ENCODE assay signal across 16 cellular contexts in the genomic region with DNA sequence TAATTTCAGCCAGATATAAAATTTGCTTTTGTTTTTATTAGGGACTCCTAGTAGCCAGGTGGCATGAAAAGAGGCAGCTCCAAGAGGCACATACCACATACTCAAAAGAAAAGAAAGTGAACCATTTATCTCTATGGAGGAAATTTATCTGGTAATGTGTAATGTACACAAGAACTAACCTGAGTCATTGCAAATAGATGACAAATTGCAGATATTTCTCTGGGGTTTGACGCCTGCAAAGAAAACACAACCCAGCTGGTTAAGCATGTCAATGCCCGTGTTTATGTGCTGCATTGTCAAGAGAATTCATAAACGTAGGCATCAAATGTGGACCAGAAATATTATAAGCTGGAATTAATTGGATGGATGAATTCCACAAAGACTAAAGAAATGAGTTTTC. TPM values are rescaled to one million over a fixed set of nuclear protein-coding genes. Genes with fewer than 3 reads are reported as not detected.
DNase-seq lines count a peak whose midpoint lies in the region; ATAC-seq, FAIRE-seq and TF ChIP-seq lines count a peak whose summit lies in the region.
"Had no signal": no experiment of that assay in that cellular context is flagged by ENCODE, and none has a peak within 500 bp of the region (broad histone marks: within the 10 kb centered on the region; RNA-seq: fewer than 3 reads in every experiment).

No MANE protein-coding gene starts in this region.

- no peaks in the 10 kb centered on the region for H4K20me1 ChIP-seq in astrocyte (ENCODE audit: insufficient read depth, low read length)
- H4K20me1 ChIP-seq: BLaER1 treated with 17β-estradiol and CSF1 and Interleukin-3, amounts not matched to agents 10 nM and 100 nM had no signal

- peak in 1 of 2 experiments; percentile 38 for DNase-seq in A549 (ENCODE audit: low read depth in 1 of 2, low spot score in 1 of 2)
- DNase-seq in DMS53 treated with DMSO at 0.1 percent for 48 hours (lab: John Stamatoyannopoulos, UW; ENCODE audit: unreplicated experiment): peak; percentile 15
- DNase-seq in astrocyte (ENCODE audit: low read depth): no peak
- peak; percentile 10 for DNase-seq in epithelial cell of prostate (ENCODE audit: low read depth, low spot score)
- DNase-seq in cerebellum (ENCODE audit: low spot score): no peak
- DNase-seq in urothelium cell line (ENCODE audit: low spot score): no peak
- no peak for DNase-seq in GOT3 (lab: John Stamatoyannopoulos, UW)
- no peak for DNase-seq in omental fat pad (ENCODE audit: low spot score)
- DNase-seq: 8988T; CD8-positive, alpha-beta T cell; DMS79 treated with DMSO at 0.1 percent for 48 hours had no signal

- H3K9me3 Mint-ChIP-seq in astrocyte (ENCODE audit: unreplicated experiment): no peaks in the 10 kb centered on the region
- H3K9me3 Mint-ChIP-seq: CD8-positive, alpha-beta T cell had no signal

- FAIRE-seq in A549 (lab: Jason Lieb, UNC): no peak
- FAIRE-seq in astrocyte (lab: Jason Lieb, UNC): peak; percentile 39
- no peak for FAIRE-seq in urothelium cell line (lab: Jason Lieb, UNC)
- FAIRE-seq: D721Med, GM12878 had no signal

- no peak overlapping the region for H2AFZ ChIP-seq in astrocyte (ENCODE audit: low read depth, low read length)

- no peaks in the 10 kb centered on the region for H3K36me3 ChIP-seq in astrocyte (ENCODE audit: insufficient read depth, low read length)
- H3K36me3 ChIP-seq: BLaER1 treated with 17β-estradiol and CSF1 and Interleukin-3, amounts not matched to agents 10 nM and 100 nM; HAP-1 had no signal

- H3K4me1 Mint-ChIP-seq in astrocyte (ENCODE audit: low read depth, unreplicated experiment): no peaks in the 10 kb centered on the region
- H3K4me1 Mint-ChIP-seq: B cell had no signal

- no peak for TF ChIP-seq EP300 in A549 (IDR thresholded peaks at IDR 0.05)

- H3K4me2 ChIP-seq in A549 (peak overlapping the region; percentile 49), astrocyte (ENCODE audit: low read length) (no peak overlapping the region)
- H3K4me2 ChIP-seq: BLaER1 treated with 17β-estradiol and CSF1 and Interleukin-3, amounts not matched to agents 10 nM and 100 nM had no signal

- no peak for TF ChIP-seq POLR2A in A549 (IDR thresholded peaks at IDR 0.05; ENCODE audit: low read length)

- no peak overlapping the region for H3K9ac ChIP-seq in astrocyte (ENCODE audit: low read length)
- H3K9ac ChIP-seq: BLaER1 treated with 17β-estradiol and CSF1 and Interleukin-3, amounts not matched to agents 10 nM and 100 nM had no signal

- 8% methylated on average over 3 of the region's 3 CpGs for WGBS in A549 (ENCODE audit: missing lambda C conversion rate)

- H3K27ac Mint-ChIP-seq in astrocyte (ENCODE audit: unreplicated experiment): no peak overlapping the region
- H3K27ac Mint-ChIP-seq: B cell; CD8-positive, alpha-beta T cell had no signal

- no peak overlapping the region for H3K27ac ChIP-seq in A549
- no peak overlapping the region for H3K27ac ChIP-seq in astrocyte (ENCODE audit: low read depth, low read length)
- no peak overlapping the region for H3K27ac ChIP-seq in epithelial cell of prostate
- H3K27ac ChIP-seq: BLaER1 treated with 17β-estradiol and CSF1 and Interleukin-3, amounts not matched to agents 10 nM and 100 nM had no signal

- TF ChIP-seq CTCF in A549 (IDR thresholded peaks at IDR 0.05) (no peak), astrocyte (IDR thresholded peaks at IDR 0.05; ENCODE audit: insufficient read depth, low read depth, low read length) (no peak), omental fat pad (IDR thresholded peaks at IDR 0.05) (no peak)

- H3K79me2 ChIP-seq in astrocyte (ENCODE audit: insufficient read depth, low read length): no peaks in the 10 kb centered on the region

- CTCF ChIA-PET in A549 (lab: Yijun Ruan, JAX): interaction anchor here (0.6 to 2.5 kb wide), 5 partner anchors 10 to 520 kb away, joined by 3 to 12 read pairs (median 4); no protein-coding TSS in a partner anchor

- ATAC-seq in A549 (peak in 1 of 2 experiments; percentile 44; a peak in 3 of 6 replicates), omental fat pad (ENCODE audit: low FRiP score) (no peak)
- ATAC-seq: CD8-positive, alpha-beta T cell; GM12878 had no signal

- H3K4me3 ChIP-seq in A549: no peak overlapping the region
- no peak overlapping the region for H3K4me3 ChIP-seq in astrocyte (ENCODE audit: insufficient read depth, low read depth, low read length)
- H3K4me3 ChIP-seq: BLaER1 treated with 17β-estradiol and CSF1 and Interleukin-3, amounts not matched to agents 10 nM and 100 nM; GM12878; HAP-1 had no signal

- H3K36me3 Mint-ChIP-seq in astrocyte (ENCODE audit: low read depth, unreplicated experiment): no peaks in the 10 kb centered on the region
- H3K36me3 Mint-ChIP-seq: CD8-positive, alpha-beta T cell had no signal

- no peaks in the 10 kb centered on the region for H3K27me3 Mint-ChIP-seq in astrocyte (ENCODE audit: low read depth, unreplicated experiment)
- H3K27me3 Mint-ChIP-seq: B cell had no signal

- POLR2A ChIA-PET in A549 (lab: Yijun Ruan, JAX): no interaction called here

- no peaks in the 10 kb centered on the region for H3K27me3 ChIP-seq in astrocyte (ENCODE audit: insufficient read depth, low read length)

- no peak for TF ChIP-seq RAD21 in A549 (conservative IDR thresholded peaks at IDR 0.05 in 1 of 2, IDR thresholded peaks at IDR 0.05 in 1 of 2)

- no peaks in the 10 kb centered on the region for H3K9me3 ChIP-seq in A549
- no peaks in the 10 kb centered on the region for H3K9me3 ChIP-seq in astrocyte (ENCODE audit: insufficient read depth, low read depth, low read length)
- H3K9me3 ChIP-seq: BLaER1 treated with 17β-estradiol and CSF1 and Interleukin-3, amounts not matched to agents 10 nM and 100 nM; HAP-1 had no signal

- peaks cover 15% of the 10 kb centered on the region; the same call in 1 of the 3 replicates for H3K4me1 ChIP-seq in A549
- no peaks in the 10 kb centered on the region for H3K4me1 ChIP-seq in astrocyte (ENCODE audit: insufficient read depth, low read length)
- H3K4me1 ChIP-seq: BLaER1 treated with 17β-estradiol and CSF1 and Interleukin-3, amounts not matched to agents 10 nM and 100 nM; HAP-1 had no signal

- H3K4me3 Mint-ChIP-seq in astrocyte (ENCODE audit: unreplicated experiment): no peak overlapping the region
- H3K4me3 Mint-ChIP-seq: B cell; CD8-positive, alpha-beta T cell had no signal

TF ChIP-seq in A549, 52 proteins besides CTCF, POLR2A, EP300 and RAD21:
- TF ChIP-seq GATA3 (IDR thresholded peaks at IDR 0.05; ENCODE audit: borderline replicate concordance) (peak; percentile 55; the same call in 1 of the 2 replicates), SMC3 (IDR thresholded peaks at IDR 0.05) (no peak), JUNB (IDR thresholded peaks at IDR 0.05) (0 out of 2 replicates have a peak, but pooled peaks have one; percentile 26), ZC3H11A (IDR thresholded peaks at IDR 0.05) (no peak), FOSL2 (IDR thresholded peaks at IDR 0.05) (no peak), FOSL2 (CRISPR knock-in tag; IDR thresholded peaks at IDR 0.05) (peak; percentile 78), MAX (IDR thresholded peaks at IDR 0.05) (peak; percentile 26; the same call in 1 of the 2 replicates), BCL3 (IDR thresholded peaks at IDR 0.05) (no peak)

RNA-seq across cellular contexts. Expression of gene PHKA2, which starts 46.9 kb away (rescaled TPM):
- polyA plus RNA-seq in A549 (2011; rRNA removed) (21.2 and 27.9 TPM in 2 replicates), A549 (2017; fragmentation: RNase III; extraction: RNeasy Plus Mini Kit Qiagen cat#74134 plus additional on column Dnase treatment) (14.0 to 16.3 TPM (median 16.1 TPM) in 3 replicates)
- 22.0 and 22.4 TPM in 2 replicates for polyA plus RNA-seq in A549 (2012; cell fraction: cytosol; rRNA removed)
- 99.3 and 118 TPM in 2 replicates for polyA plus RNA-seq in A549 (2012; cell fraction: nucleus; rRNA removed)
- 37.0 and 45.6 TPM in 2 replicates for polyA minus RNA-seq in A549 (2011; rRNA and poly(A)+ RNA removed)
- total RNA-seq in astrocyte (11.5 and 12.4 TPM in 2 replicates), cerebellum (15.6 TPM), omental fat pad (10 to 100 TPM; 18.4 to 30.6 (median 19.9) TPM)

Comparison
In these comparisons a context has a peak if more than half of its experiments do, and no peak if none do; other contexts are left out.
1. DNase-seq: peak in DMS53 treated with DMSO at 0.1 percent for 48 hours (single experiment) and epithelial cell of prostate (single experiment); none in astrocyte (single experiment), cerebellum (single experiment), urothelium cell line (single experiment), GOT3 (single experiment) and omental fat pad (single experiment).